In genomic region chrX:66889418-66889817, GRCh38 we compare ENCODE assay signal across 32 cellular contexts.
"Had no signal": no experiment of that assay in that cellular context is flagged by ENCODE, and none has a peak within 500 bp of the region (broad histone marks: within the 10 kb centered on the region; RNA-seq: fewer than 3 reads in every experiment).

No MANE protein-coding gene starts in this region.

- H3K4me3 ChIP-seq: adrenal gland, body of pancreas, cardiac muscle cell, colonic mucosa, esophagus squamous epithelium, gastroesophageal sphincter, heart right ventricle had no signal

- H3K4me1 ChIP-seq: adrenal gland, body of pancreas, colonic mucosa, esophagus squamous epithelium, gastroesophageal sphincter, heart right ventricle had no signal

- DNase-seq: activated CD4-positive, alpha-beta memory T cell treated with anti-CD3 and anti-CD28 coated beads for 36 hours; activated CD4-positive, alpha-beta T cell treated with anti-CD3 and anti-CD28 coated beads for 36 hours; activated CD4-positive, alpha-beta T cell treated with anti-CD3 and anti-CD28 coated beads, Interleukin-2, amount 10 ng/mL, durations not matched to agents 24 days and 14 days; activated CD4-positive, CD25-positive, alpha-beta regulatory T cell; activated CD4-positive, CD25-positive, alpha-beta regulatory T cell treated with anti-CD3 and anti-CD28 coated beads, Interleukin-2, amount 50 U/mL, for 72 hours; activated CD8-positive, alpha-beta memory T cell treated with anti-CD3 and anti-CD28 coated beads, Interleukin-2, amount 10 ng/mL, durations not matched to agents 7 days and 5 days; activated CD8-positive, alpha-beta memory T cell treated with anti-CD3 and anti-CD28 coated beads, Interleukin-2, amount 50 U/mL, for 4 hours; activated CD8-positive, alpha-beta T cell treated with anti-CD3 and anti-CD28 coated beads, Interleukin-2, amount 10 ng/mL, durations not matched to agents 7 days and 5 days; activated effector memory CD4-positive, alpha-beta T cell treated with anti-CD3 and anti-CD28 coated beads, Interleukin-2, amount 50 U/mL, for 16 hours; activated naive CD4-positive, alpha-beta T cell treated with anti-CD3 and anti-CD28 coated beads for 36 hours; activated naive CD8-positive, alpha-beta T cell treated with anti-CD3 and anti-CD28 coated beads for 36 hours; activated naive CD8-positive, alpha-beta T cell treated with anti-CD3 and anti-CD28 coated beads, Interleukin-2, amount 50 U/mL, for 24 hours; activated T-cell treated with anti-CD3 and anti-CD28 coated beads, Interleukin-2, amount 50 U/mL, for 1 hour; activated T-cell treated with anti-CD3 and anti-CD28 coated beads, Interleukin-2, amount 50 U/mL, for 48 hours; adrenal gland; amygdala; aorta; body of pancreas; central memory CD4-positive, alpha-beta T cell; cerebellar nuclear complex; colonic mucosa; effector CD8-positive, alpha-beta T cell; esophagus squamous epithelium; foreskin melanocyte; heart right ventricle; T-helper 17 cell; T1000 had no signal

- FAIRE-seq: endometrium, endothelial cell of umbilical vein had no signal

- H3K27me3 ChIP-seq: body of pancreas, cardiac muscle cell, colonic mucosa, esophagus squamous epithelium, gastroesophageal sphincter had no signal

- H3K27ac ChIP-seq: adrenal gland, body of pancreas, cardiac muscle cell, colonic mucosa, epithelial cell of prostate, esophagus squamous epithelium, gastroesophageal sphincter, heart right ventricle had no signal

- H3K9me3 ChIP-seq: adrenal gland, body of pancreas, colonic mucosa, esophagus squamous epithelium, gastroesophageal sphincter, heart right ventricle had no signal

- ATAC-seq: activated CD4-positive, alpha-beta T cell treated with anti-CD3 and anti-CD28 coated beads for 36 hours; activated CD8-positive, alpha-beta memory T cell treated with anti-CD3 and anti-CD28 coated beads, Interleukin-2, amount 10 ng/mL, durations not matched to agents 7 days and 5 days; activated CD8-positive, alpha-beta T cell treated with anti-CD3 and anti-CD28 coated beads, Interleukin-2, amount 10 ng/mL, durations not matched to agents 7 days and 5 days; activated naive CD8-positive, alpha-beta T cell treated with anti-CD3 and anti-CD28 coated beads, Interleukin-2, amount 50 U/mL, for 24 hours; body of pancreas; gastroesophageal sphincter; heart right ventricle; T-helper 17 cell had no signal

- H3K36me3 ChIP-seq: adrenal gland, cardiac muscle cell, colonic mucosa, esophagus squamous epithelium, gastroesophageal sphincter, heart right ventricle had no signal
